Comparison of ENCODE assay signal across 8 cellular contexts in genomic region chr11:59206635-59207034, GRCh38. TPM values are rescaled to one million over a fixed set of nuclear protein-coding genes. Genes with fewer than 3 reads are reported as not detected.
DNase-seq lines count a peak whose midpoint lies in the region; ATAC-seq and TF ChIP-seq lines count a peak whose summit lies in the region.

No MANE protein-coding gene starts in this region.

- H3K4me1 ChIP-seq in lung (ENCODE audit: control insufficient read depth in 2 of 2, insufficient read depth in 2 of 2, low read length in 2 of 2) = peaks cover 0 to 6% of the 10 kb centered on the region in 2 donors

- H3K9me3 ChIP-seq in lung (ENCODE audit: control insufficient read depth in 2 of 2, insufficient read depth in 1 of 2, low read length in 1 of 2) = no peaks in the 10 kb centered on the region

- WGBS in lung, 2 donors = 63 to 68% methylated on average over 4 of the region's 4 CpGs

- DNase-seq in 8988T (peak; percentile 52), EL (peak; percentile 38), NCI-H2029 treated with DMSO at 0.1 percent for 48 hours (lab: John Stamatoyannopoulos, UW) (peak; percentile 11), T47D (ENCODE audit: low read depth in 1 of 2, low spot score in 1 of 2) (peak; percentile 38 to 79), lung (ENCODE audit: low spot score) (no peak), middle frontal gyrus (ENCODE audit: extremely low spot score, low spot score) (no peak), GM19238 (ENCODE audit: insufficient read length, low spot score) (no peak)

- in situ Hi-C loops in T47D (cut with HindIII; ENCODE audit: low pct_unique_long_range_greater_than_20kb, low sequenced_read_pairs) = no loop called here

- H3K36me3 ChIP-seq in lung (ENCODE audit: control insufficient read depth in 2 of 2, insufficient read depth in 2 of 2, low read length in 2 of 2) = peaks cover 0 to 21% of the 10 kb centered on the region in 2 donors

- ATAC-seq in lung (ENCODE audit: insufficient read depth, low FRiP score) (no peak), HG02938 (IDR thresholded peaks at IDR 0.05; ENCODE audit: unreplicated experiment) (no peak)

- no peak overlapping the region for H3K4me3 ChIP-seq in lung

- no peaks in the 10 kb centered on the region for H3K27me3 ChIP-seq in lung (ENCODE audit: control insufficient read depth, insufficient read depth)

- TF ChIP-seq CTCF in lung (IDR thresholded peaks at IDR 0.05; ENCODE audit: control extremely low read depth, extremely low read depth) = peak; percentile 33

- H3K27ac ChIP-seq in lung (ENCODE audit: low read depth in 1 of 2, low read length in 1 of 2) = peak overlapping the region in 1 of 2 donors; percentile 13

RNA-seq across cellular contexts. Expression of gene MPEG1, which starts 6.1 kb away (rescaled TPM):
- 10 to 100 TPM; 28.1 to 45.6 TPM for total RNA-seq in lung
- polyA plus RNA-seq in lung = 10 to 100 TPM in 1 of 2 donors, 1 to 10 TPM in 1; 7.0 to 63.5 TPM

RNA-seq across cellular contexts. Expression of gene DTX4, which starts 34.7 kb away (rescaled TPM):
- 10 to 100 TPM; 44.6 to 51.6 TPM for total RNA-seq in lung
- 10 to 100 TPM; 14.7 to 25.0 TPM for polyA plus RNA-seq in lung

Comparison
In these comparisons a context has a peak if more than half of its experiments do, and no peak if none do; other contexts are left out.
1. DNase-seq: peak in 8988T (single experiment), EL (single experiment), NCI-H2029 treated with DMSO at 0.1 percent for 48 hours (single experiment) and T47D (2 of 2); none in lung (single experiment), middle frontal gyrus (single experiment) and GM19238 (single experiment).